1 cellular context compared by ENCODE assay signal in the genomic region with DNA sequence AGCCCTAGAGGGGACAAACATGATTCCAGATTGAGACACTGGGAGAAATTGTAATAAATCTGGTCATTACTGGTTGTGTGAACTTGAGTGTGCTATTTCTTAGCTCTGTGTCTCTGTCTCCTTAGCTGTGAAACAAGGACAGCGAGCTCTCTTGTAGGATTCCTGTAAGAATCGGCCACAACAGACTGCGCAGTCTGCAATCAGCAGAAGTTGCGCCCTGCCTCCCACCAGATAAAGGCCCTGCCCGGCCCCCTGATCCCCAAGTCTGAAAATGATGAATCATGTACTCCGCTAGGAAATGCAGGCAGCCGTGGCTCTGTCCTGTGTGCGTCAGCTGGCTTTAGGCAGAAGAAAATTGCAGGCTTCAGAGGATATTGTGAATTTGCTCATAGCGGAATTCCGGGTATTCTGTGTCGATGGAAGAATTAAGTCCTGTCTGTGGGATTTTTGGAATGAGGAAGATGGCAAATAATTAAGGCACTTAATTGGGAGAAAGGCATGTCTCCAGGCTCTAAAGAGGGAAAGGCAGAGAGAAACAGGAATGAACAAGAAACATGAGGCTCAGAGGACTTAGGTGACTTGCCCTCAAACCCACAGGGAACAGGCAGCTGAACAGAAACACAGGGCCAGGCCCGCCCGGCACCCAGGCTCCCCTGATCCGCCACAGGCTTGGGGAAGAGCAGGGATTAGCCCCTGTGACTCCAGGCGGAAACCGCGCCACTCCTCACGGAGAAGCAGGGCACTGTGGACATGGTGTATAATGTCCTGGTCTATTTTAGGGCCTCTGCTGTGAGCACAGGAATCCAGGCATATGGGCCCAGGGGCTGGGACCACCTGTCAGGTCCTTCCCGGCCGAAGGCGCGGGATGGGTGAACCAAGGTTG.
TF ChIP-seq lines count a peak whose summit lies in the region.

No MANE protein-coding gene starts in this region.

TF ChIP-seq in K562, 482 proteins besides CTCF, POLR2A, EP300 and RAD21 (continued from another document and continues in another):
- TF ChIP-seq, protein P1, sequence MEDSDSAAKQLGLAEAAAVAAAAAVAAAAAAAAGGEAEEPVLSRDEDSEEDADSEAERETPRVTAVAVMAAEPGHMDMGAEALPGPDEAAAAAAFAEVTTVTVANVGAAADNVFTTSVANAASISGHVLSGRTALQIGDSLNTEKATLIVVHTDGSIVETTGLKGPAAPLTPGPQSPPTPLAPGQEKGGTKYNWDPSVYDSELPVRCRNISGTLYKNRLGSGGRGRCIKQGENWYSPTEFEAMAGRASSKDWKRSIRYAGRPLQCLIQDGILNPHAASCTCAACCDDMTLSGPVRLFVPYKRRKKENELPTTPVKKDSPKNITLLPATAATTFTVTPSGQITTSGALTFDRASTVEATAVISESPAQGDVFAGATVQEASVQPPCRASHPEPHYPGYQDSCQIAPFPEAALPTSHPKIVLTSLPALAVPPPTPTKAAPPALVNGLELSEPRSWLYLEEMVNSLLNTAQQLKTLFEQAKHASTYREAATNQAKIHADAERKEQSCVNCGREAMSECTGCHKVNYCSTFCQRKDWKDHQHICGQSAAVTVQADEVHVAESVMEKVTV (CRISPR knock-in tag; IDR thresholded peaks at IDR 0.05): no peak
- TF ChIP-seq BRF1 (IDR thresholded peaks at IDR 0.05; ENCODE audit: borderline replicate concordance, extremely low read depth, insufficient read length) (no peak), ZFX (CRISPR knock-in tag; IDR thresholded peaks at IDR 0.05) (no peak; the same call in 1 of the 2 replicates), MIER1 (IDR thresholded peaks at IDR 0.05; ENCODE audit: low read depth) (no peak), ZNF764 (CRISPR knock-in tag; IDR thresholded peaks at IDR 0.05; ENCODE audit: low read depth) (no peak), HSF4 (CRISPR knock-in tag; IDR thresholded peaks at IDR 0.05; ENCODE audit: borderline replicate concordance) (no peak), ZNF75A (CRISPR knock-in tag; IDR thresholded peaks at IDR 0.05) (no peak), ZFP36 (IDR thresholded peaks at IDR 0.05; ENCODE audit: low read depth, low read length, partially characterized antibody) (no peak), ETV6 (IDR thresholded peaks at IDR 0.05; ENCODE audit: borderline replicate concordance in 1 of 2, low read depth in 2 of 2, low read length in 1 of 2) (no peak), ETV6 (CRISPR knock-in tag; IDR thresholded peaks at IDR 0.05; ENCODE audit: borderline replicate concordance) (no peak), SMAD3 (CRISPR knock-in tag; conservative IDR thresholded peaks at IDR 0.05) (no peak), MEF2A (IDR thresholded peaks at IDR 0.05; ENCODE audit: control insufficient read depth, low read depth, low read length) (no peak), ZNF311 (CRISPR knock-in tag; IDR thresholded peaks at IDR 0.05) (no peak), CBX1 (IDR thresholded peaks at IDR 0.05; ENCODE audit: low read depth) (no peak), SREBF1 (IDR thresholded peaks at IDR 0.05; ENCODE audit: borderline replicate concordance, low read depth, low read length) (no peak), SRSF7 (optimal IDR thresholded peaks at IDR 0.05; ENCODE audit: low read depth, low read length) (no peak), ZNF561 (CRISPR knock-in tag; conservative IDR thresholded peaks at IDR 0.05) (no peak), RBM15 (IDR thresholded peaks at IDR 0.05; ENCODE audit: insufficient read depth, low read length) (no peak), GATAD2A (IDR thresholded peaks at IDR 0.05) (no peak), MAFK (IDR thresholded peaks at IDR 0.05; ENCODE audit: low read length) (peak; percentile 80), SRSF9 (IDR thresholded peaks at IDR 0.05; ENCODE audit: borderline replicate concordance, low read depth, low read length) (no peak), CAMTA2 (CRISPR knock-in tag; conservative IDR thresholded peaks at IDR 0.05) (no peak), ADNP (tag; IDR thresholded peaks at IDR 0.05) (no peak), ZNF347 (CRISPR knock-in tag; IDR thresholded peaks at IDR 0.05; ENCODE audit: low read depth) (no peak), ZNF121 (CRISPR knock-in tag; conservative IDR thresholded peaks at IDR 0.05) (no peak), ZKSCAN3 (CRISPR knock-in tag; IDR thresholded peaks at IDR 0.05) (no peak), ZNF316 (IDR thresholded peaks at IDR 0.05) (peak; percentile 93), PPARD (CRISPR knock-in tag; IDR thresholded peaks at IDR 0.05) (no peak), ZBTB1 (CRISPR knock-in tag; IDR thresholded peaks at IDR 0.05; ENCODE audit: borderline replicate concordance, low read depth) (no peak), ZNF408 (CRISPR knock-in tag; IDR thresholded peaks at IDR 0.05; ENCODE audit: low read depth) (no peak), ZNF583 (CRISPR knock-in tag; IDR thresholded peaks at IDR 0.05) (no peak), ZNF324 (CRISPR knock-in tag; IDR thresholded peaks at IDR 0.05) (no peak), LARP7 (IDR thresholded peaks at IDR 0.05) (no peak), WHSC1 (IDR thresholded peaks at IDR 0.05; ENCODE audit: low read length) (no peak), ZC3H11A (IDR thresholded peaks at IDR 0.05; ENCODE audit: low read depth, low read length) (no peak), SAFB (IDR thresholded peaks at IDR 0.05; ENCODE audit: borderline replicate concordance, low read depth, low read length) (no peak), MTA3 (IDR thresholded peaks at IDR 0.05; ENCODE audit: borderline replicate concordance) (peak; percentile 70; the same call in 1 of the 2 replicates), HNRNPL (IDR thresholded peaks at IDR 0.05; ENCODE audit: low read depth, low read length) (no peak), PHB (CRISPR knock-in tag; IDR thresholded peaks at IDR 0.05) (no peak), GABPB2 (CRISPR knock-in tag; conservative IDR thresholded peaks at IDR 0.05) (no peak), DNMT1 (IDR thresholded peaks at IDR 0.05) (no peak), NFE2 (IDR thresholded peaks at IDR 0.05; ENCODE audit: low read depth) (peak; percentile 94)
- TF ChIP-seq, protein P2, sequence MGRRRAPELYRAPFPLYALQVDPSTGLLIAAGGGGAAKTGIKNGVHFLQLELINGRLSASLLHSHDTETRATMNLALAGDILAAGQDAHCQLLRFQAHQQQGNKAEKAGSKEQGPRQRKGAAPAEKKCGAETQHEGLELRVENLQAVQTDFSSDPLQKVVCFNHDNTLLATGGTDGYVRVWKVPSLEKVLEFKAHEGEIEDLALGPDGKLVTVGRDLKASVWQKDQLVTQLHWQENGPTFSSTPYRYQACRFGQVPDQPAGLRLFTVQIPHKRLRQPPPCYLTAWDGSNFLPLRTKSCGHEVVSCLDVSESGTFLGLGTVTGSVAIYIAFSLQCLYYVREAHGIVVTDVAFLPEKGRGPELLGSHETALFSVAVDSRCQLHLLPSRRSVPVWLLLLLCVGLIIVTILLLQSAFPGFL (CRISPR knock-in tag; IDR thresholded peaks at IDR 0.05): no peak
- TF ChIP-seq, protein P3, sequence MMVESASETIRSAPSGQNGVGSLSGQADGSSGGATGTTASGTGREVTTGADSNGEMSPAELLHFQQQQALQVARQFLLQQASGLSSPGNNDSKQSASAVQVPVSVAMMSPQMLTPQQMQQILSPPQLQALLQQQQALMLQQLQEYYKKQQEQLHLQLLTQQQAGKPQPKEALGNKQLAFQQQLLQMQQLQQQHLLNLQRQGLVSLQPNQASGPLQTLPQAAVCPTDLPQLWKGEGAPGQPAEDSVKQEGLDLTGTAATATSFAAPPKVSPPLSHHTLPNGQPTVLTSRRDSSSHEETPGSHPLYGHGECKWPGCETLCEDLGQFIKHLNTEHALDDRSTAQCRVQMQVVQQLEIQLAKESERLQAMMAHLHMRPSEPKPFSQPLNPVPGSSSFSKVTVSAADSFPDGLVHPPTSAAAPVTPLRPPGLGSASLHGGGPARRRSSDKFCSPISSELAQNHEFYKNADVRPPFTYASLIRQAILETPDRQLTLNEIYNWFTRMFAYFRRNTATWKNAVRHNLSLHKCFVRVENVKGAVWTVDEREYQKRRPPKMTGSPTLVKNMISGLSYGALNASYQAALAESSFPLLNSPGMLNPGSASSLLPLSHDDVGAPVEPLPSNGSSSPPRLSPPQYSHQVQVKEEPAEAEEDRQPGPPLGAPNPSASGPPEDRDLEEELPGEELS (CRISPR knock-in tag; IDR thresholded peaks at IDR 0.05; ENCODE audit: borderline replicate concordance): no peak
- TF ChIP-seq, protein P4, sequence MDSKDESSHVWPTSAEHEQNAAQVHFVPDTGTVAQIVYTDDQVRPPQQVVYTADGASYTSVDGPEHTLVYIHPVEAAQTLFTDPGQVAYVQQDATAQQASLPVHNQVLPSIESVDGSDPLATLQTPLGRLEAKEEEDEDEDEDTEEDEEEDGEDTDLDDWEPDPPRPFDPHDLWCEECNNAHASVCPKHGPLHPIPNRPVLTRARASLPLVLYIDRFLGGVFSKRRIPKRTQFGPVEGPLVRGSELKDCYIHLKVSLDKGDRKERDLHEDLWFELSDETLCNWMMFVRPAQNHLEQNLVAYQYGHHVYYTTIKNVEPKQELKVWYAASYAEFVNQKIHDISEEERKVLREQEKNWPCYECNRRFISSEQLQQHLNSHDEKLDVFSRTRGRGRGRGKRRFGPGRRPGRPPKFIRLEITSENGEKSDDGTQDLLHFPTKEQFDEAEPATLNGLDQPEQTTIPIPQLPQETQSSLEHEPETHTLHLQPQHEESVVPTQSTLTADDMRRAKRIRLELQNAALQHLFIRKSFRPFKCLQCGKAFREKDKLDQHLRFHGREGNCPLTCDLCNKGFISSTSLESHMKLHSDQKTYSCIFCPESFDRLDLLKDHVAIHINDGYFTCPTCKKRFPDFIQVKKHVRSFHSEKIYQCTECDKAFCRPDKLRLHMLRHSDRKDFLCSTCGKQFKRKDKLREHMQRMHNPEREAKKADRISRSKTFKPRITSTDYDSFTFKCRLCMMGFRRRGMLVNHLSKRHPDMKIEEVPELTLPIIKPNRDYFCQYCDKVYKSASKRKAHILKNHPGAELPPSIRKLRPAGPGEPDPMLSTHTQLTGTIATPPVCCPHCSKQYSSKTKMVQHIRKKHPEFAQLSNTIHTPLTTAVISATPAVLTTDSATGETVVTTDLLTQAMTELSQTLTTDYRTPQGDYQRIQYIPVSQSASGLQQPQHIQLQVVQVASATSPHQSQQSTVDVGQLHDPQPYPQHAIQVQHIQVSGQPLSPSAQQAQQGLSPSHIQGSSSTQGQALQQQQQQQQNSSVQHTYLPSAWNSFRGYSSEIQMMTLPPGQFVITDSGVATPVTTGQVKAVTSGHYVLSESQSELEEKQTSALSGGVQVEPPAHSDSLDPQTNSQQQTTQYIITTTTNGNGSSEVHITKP (IDR thresholded peaks at IDR 0.05; ENCODE audit: partially characterized antibody): peak; percentile 7
- TF ChIP-seq, protein P5, sequence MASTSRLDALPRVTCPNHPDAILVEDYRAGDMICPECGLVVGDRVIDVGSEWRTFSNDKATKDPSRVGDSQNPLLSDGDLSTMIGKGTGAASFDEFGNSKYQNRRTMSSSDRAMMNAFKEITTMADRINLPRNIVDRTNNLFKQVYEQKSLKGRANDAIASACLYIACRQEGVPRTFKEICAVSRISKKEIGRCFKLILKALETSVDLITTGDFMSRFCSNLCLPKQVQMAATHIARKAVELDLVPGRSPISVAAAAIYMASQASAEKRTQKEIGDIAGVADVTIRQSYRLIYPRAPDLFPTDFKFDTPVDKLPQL (IDR thresholded peaks at IDR 0.05; ENCODE audit: extremely low read depth, insufficient read length): no peak
- TF ChIP-seq, protein P6, sequence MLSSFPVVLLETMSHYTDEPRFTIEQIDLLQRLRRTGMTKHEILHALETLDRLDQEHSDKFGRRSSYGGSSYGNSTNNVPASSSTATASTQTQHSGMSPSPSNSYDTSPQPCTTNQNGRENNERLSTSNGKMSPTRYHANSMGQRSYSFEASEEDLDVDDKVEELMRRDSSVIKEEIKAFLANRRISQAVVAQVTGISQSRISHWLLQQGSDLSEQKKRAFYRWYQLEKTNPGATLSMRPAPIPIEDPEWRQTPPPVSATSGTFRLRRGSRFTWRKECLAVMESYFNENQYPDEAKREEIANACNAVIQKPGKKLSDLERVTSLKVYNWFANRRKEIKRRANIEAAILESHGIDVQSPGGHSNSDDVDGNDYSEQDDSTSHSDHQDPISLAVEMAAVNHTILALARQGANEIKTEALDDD (IDR thresholded peaks at IDR 0.05): no peak
- TF ChIP-seq, protein P7, sequence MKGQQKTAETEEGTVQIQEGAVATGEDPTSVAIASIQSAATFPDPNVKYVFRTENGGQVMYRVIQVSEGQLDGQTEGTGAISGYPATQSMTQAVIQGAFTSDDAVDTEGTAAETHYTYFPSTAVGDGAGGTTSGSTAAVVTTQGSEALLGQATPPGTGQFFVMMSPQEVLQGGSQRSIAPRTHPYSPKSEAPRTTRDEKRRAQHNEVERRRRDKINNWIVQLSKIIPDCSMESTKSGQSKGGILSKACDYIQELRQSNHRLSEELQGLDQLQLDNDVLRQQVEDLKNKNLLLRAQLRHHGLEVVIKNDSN (CRISPR knock-in tag; IDR thresholded peaks at IDR 0.05): no peak
- TF ChIP-seq, protein P8, sequence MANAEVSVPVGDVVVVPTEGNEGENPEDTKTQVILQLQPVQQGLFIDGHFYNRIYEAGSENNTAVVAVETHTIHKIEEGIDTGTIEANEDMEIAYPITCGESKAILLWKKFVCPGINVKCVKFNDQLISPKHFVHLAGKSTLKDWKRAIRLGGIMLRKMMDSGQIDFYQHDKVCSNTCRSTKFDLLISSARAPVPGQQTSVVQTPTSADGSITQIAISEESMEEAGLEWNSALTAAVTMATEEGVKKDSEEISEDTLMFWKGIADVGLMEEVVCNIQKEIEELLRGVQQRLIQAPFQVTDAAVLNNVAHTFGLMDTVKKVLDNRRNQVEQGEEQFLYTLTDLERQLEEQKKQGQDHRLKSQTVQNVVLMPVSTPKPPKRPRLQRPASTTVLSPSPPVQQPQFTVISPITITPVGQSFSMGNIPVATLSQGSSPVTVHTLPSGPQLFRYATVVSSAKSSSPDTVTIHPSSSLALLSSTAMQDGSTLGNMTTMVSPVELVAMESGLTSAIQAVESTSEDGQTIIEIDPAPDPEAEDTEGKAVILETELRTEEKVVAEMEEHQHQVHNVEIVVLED (CRISPR knock-in tag; IDR thresholded peaks at IDR 0.05): no peak
